ENCODE assay signal across 8 cellular contexts in genomic region chr7:157009170-157009777, GRCh38. TPM values are rescaled to one million over a fixed set of nuclear protein-coding genes. Genes with fewer than 3 reads are reported as not detected.
DNase-seq lines count a peak whose midpoint lies in the region; ATAC-seq and TF ChIP-seq lines count a peak whose summit lies in the region.

No MANE protein-coding gene starts in this region.

- TF ChIP-seq POLR2A in transverse colon (IDR thresholded peaks at IDR 0.05) = peak; percentile 82

- H3K27me3 ChIP-seq in left ventricle myocardium inferior (ENCODE audit: low read depth) (peaks cover 98% of the 10 kb centered on the region), heart right ventricle (peaks cover 46 to 97% (median 96%) of the 10 kb centered on the region in 7 donors), transverse colon (peaks cover 95% of the 10 kb centered on the region)

- peaks cover 67% of the 10 kb centered on the region for H3K27me3 Mint-ChIP-seq in activated CD4-positive, alpha-beta T cell treated with anti-CD3 and anti-CD28 coated beads for 36 hours

- TF ChIP-seq EP300 in transverse colon (IDR thresholded peaks at IDR 0.05; ENCODE audit: low read depth) = no peak

- CTCF ChIA-PET in activated CD4-positive, alpha-beta T cell treated with anti-CD3 and anti-CD28 coated beads for 36 hours (lab: Charles Lee) = interaction anchor here (0.7 kb wide), 1 partner anchor 8 kb away, joined by 4 read pairs; no protein-coding TSS in a partner anchor

- 1 to 2% methylated on average over 49 of the region's 49 CpGs for WGBS in heart right ventricle, 2 donors
- 4% methylated on average over 21 of the region's 49 CpGs; no CpG with 5 or more reads in 1 of the 2 donors for WGBS in transverse colon (ENCODE audit: low coverage in 1 of 2), 2 donors

- POLR2A ChIA-PET in activated CD4-positive, alpha-beta T cell treated with anti-CD3 and anti-CD28 coated beads for 36 hours (lab: Charles Lee) = no interaction called here

- H3K36me3 Mint-ChIP-seq in activated CD4-positive, alpha-beta T cell treated with anti-CD3 and anti-CD28 coated beads for 36 hours (ENCODE audit: low read depth) = no peaks in the 10 kb centered on the region

- H3K4me3 ChIP-seq in left ventricle myocardium inferior = peak overlapping the region; percentile 46
- peak overlapping the region in 2 of 10 donors; percentile 0 to 24 for H3K4me3 ChIP-seq in heart right ventricle
- peak overlapping the region in 3 of 4 donors; percentile 30 to 59 (median 54) for H3K4me3 ChIP-seq in transverse colon

- peaks cover 18% of the 10 kb centered on the region for H3K4me1 Mint-ChIP-seq in activated CD4-positive, alpha-beta T cell treated with anti-CD3 and anti-CD28 coated beads for 36 hours

- intact Hi-C loops in left ventricle myocardium inferior (cut with micrococcal nuclease) = no loop called here
- intact Hi-C loops in heart right ventricle (cut with DNase I) = no loop called here
- intact Hi-C loops in transverse colon (cut with DNase I; ENCODE audit: low total_unique reads) = no loop called here
- intact Hi-C loops in activated CD4-positive, alpha-beta T cell treated with anti-CD3 and anti-CD28 coated beads for 36 hours (cut with DNase I, micrococcal nuclease) = loop anchor here (5.0 to 10.0 kb wide), 3 partner anchors 394 to 1497 kb away; no protein-coding TSS in a partner anchor

- H3K27ac ChIP-seq in left ventricle myocardium inferior (replicated peaks) (no peak overlapping the region), heart right ventricle (no peak overlapping the region), transverse colon (peak overlapping the region; percentile 85 to 92 (median 86))

- in situ Hi-C loops in transverse colon (cut with MboI; ENCODE audit: low pct_ligation_motif_present in 1 of 4, low pct_unique_long_range_greater_than_20kb in 1 of 4, low sequenced_read_pairs in 3 of 4) = no loop called here

- no peak overlapping the region for H3K4me3 Mint-ChIP-seq in activated CD4-positive, alpha-beta T cell treated with anti-CD3 and anti-CD28 coated beads for 36 hours

- no peak for DNase-seq in left ventricle myocardium inferior
- DNase-seq in heart right ventricle = no peak
- DNase-seq in HT-29 (ENCODE audit: low spot score) = peak; percentile 82
- DNase-seq in ecto neural progenitor cell (ENCODE audit: low spot score) = peak; percentile 50
- DNase-seq in transverse colon = peak; percentile 67
- no peak for DNase-seq in activated CD4-positive, alpha-beta T cell treated with anti-CD3 and anti-CD28 coated beads for 36 hours
- no peak for DNase-seq in stimulated activated CD4-positive, alpha-beta T cell treated with anti-CD3 and anti-CD28 coated beads, Interleukin-1b, Interleukin-23, amount 100 ng/mL, for 48 hours

- H3K9me3 ChIP-seq in left ventricle myocardium inferior (replicated peaks) (no peaks in the 10 kb centered on the region), heart right ventricle (no peaks in the 10 kb centered on the region), transverse colon (no peaks in the 10 kb centered on the region)

- ATAC-seq in heart right ventricle = no peak
- ATAC-seq in activated CD4-positive, alpha-beta T cell treated with anti-CD3 and anti-CD28 coated beads for 36 hours = no peak
- ATAC-seq in GM21515 (IDR thresholded peaks at IDR 0.05; ENCODE audit: unreplicated experiment) = no peak

- no peak for TF ChIP-seq CTCF in left ventricle myocardium inferior (IDR thresholded peaks at IDR 0.05; ENCODE audit: borderline replicate concordance)
- no peak for TF ChIP-seq CTCF in heart right ventricle (IDR thresholded peaks at IDR 0.05)
- TF ChIP-seq CTCF in transverse colon (IDR thresholded peaks at IDR 0.05) = no peak

- no peaks in the 10 kb centered on the region for H3K9me3 Mint-ChIP-seq in activated CD4-positive, alpha-beta T cell treated with anti-CD3 and anti-CD28 coated beads for 36 hours (ENCODE audit: low read depth)

- no peak overlapping the region for H3K27ac Mint-ChIP-seq in activated CD4-positive, alpha-beta T cell treated with anti-CD3 and anti-CD28 coated beads for 36 hours

- H3K4me1 ChIP-seq in left ventricle myocardium inferior (peaks cover 41% of the 10 kb centered on the region), heart right ventricle (peaks cover 4 to 31% (median 17%) of the 10 kb centered on the region in 9 donors), transverse colon (peaks cover 3 to 64% (median 41%) of the 10 kb centered on the region in 4 donors)

- no peaks in the 10 kb centered on the region for H3K36me3 ChIP-seq in left ventricle myocardium inferior
- no peaks in the 10 kb centered on the region for H3K36me3 ChIP-seq in heart right ventricle
- no peaks in the 10 kb centered on the region for H3K36me3 ChIP-seq in transverse colon

RNA-seq across cellular contexts. Expression of gene MNX1, which starts 1.2 kb away (rescaled TPM):
- total RNA-seq in left ventricle myocardium inferior = not detected
- total RNA-seq in heart right ventricle = not detected
- polyA plus RNA-seq in heart right ventricle = not detected
- 21.9 and 34.5 TPM in 2 replicates for total RNA-seq in HT-29 (2014; rRNA removed; shearing (Covaris generic))
- 10 to 100 TPM; 11.7 to 23.2 (median 13.1) TPM for total RNA-seq in transverse colon
- not detected for total RNA-seq in activated CD4-positive, alpha-beta T cell treated with anti-CD3 and anti-CD28 coated beads for 36 hours

RNA-seq across cellular contexts. Expression of gene NOM1, which starts 59.8 kb away (rescaled TPM):
- total RNA-seq in left ventricle myocardium inferior (10.5 TPM), heart right ventricle (10 to 100 TPM in 4 of 10 donors, 1 to 10 TPM in 6; 6.6 to 13.6 (median 8.9) TPM), transverse colon (10 to 100 TPM in 3 of 4 donors, 1 to 10 TPM in 1; 6.6 to 22.4 (median 15.2) TPM)
- polyA plus RNA-seq in heart right ventricle = 1 to 10 TPM; 4.2 to 7.6 TPM
- total RNA-seq in HT-29 (2014; rRNA removed; shearing (Covaris generic)) = 27.6 and 28.8 TPM in 2 replicates
- 10 to 100 TPM; 27.3 to 32.1 TPM for total RNA-seq in activated CD4-positive, alpha-beta T cell treated with anti-CD3 and anti-CD28 coated beads for 36 hours

Comparison
In these comparisons a context has a peak if more than half of its experiments do, and no peak if none do; other contexts are left out.
1. DNase-seq: peak in HT-29 (single experiment), ecto neural progenitor cell (single experiment) and transverse colon (single experiment); none in left ventricle myocardium inferior (single experiment), heart right ventricle (0 of 2), activated CD4-positive, alpha-beta T cell treated with anti-CD3 and anti-CD28 coated beads for 36 hours (single experiment) and stimulated activated CD4-positive, alpha-beta T cell treated with anti-CD3 and anti-CD28 coated beads, Interleukin-1b, Interleukin-23, amount 100 ng/mL, for 48 hours (single experiment).
2. H3K27ac ChIP-seq: peak in transverse colon (4 of 4); none in left ventricle myocardium inferior (single experiment) and heart right ventricle (0 of 10).
3. RNA of gene MNX1, which starts 1.2 kb away (total RNA-seq): 21.9 to 34.5 TPM in HT-29 and 11.7 to 23.2 TPM in transverse colon; not detected in activated CD4-positive, alpha-beta T cell treated with anti-CD3 and anti-CD28 coated beads for 36 hours, not detected in left ventricle myocardium inferior (single experiment) and not detected in heart right ventricle; every median in the first group is over 10 times any median in the second.
4. intact Hi-C loops: an anchor here in activated CD4-positive, alpha-beta T cell treated with anti-CD3 and anti-CD28 coated beads for 36 hours (5.0 to 10.0 kb wide); none called in left ventricle myocardium inferior, heart right ventricle and transverse colon.